Comparison of ENCODE assay signal across 22 cellular contexts in the genomic region with DNA sequence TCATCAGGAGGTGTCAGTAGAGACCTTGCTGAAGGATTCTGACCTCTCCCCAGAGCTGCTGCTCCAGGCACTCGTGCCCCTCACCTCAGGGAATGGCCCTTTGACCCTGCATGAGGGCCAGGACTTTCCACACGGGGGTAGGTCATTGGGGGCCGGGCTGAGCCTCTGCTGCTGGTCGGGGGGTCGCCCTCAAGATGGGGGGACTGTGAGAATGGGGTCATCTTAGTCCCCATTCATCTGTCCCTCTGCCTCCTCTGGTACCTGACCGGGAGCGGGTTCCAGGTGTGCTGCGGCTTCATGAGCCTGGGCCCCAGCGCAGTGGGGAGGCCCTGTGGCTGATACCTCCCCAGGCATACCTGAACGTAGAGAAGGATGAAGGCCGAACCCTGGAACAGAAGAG. TPM values are rescaled to one million over a fixed set of nuclear protein-coding genes. Genes with fewer than 3 reads are reported as not detected.
DNase-seq lines count a peak whose midpoint lies in the region; ATAC-seq, FAIRE-seq and TF ChIP-seq lines count a peak whose summit lies in the region.
"Had no signal": no experiment of that assay in that cellular context is flagged by ENCODE, and none has a peak within 500 bp of the region (broad histone marks: within the 10 kb centered on the region; RNA-seq: fewer than 3 reads in every experiment).

No MANE protein-coding gene starts in this region.

- no peak for ATAC-seq in activated naive CD8-positive, alpha-beta T cell treated with anti-CD3 and anti-CD28 coated beads, Interleukin-2, amount 10 ng/mL, durations not matched to agents 7 days and 5 days (ENCODE audit: low read depth)
- ATAC-seq in upper lobe of right lung (no peak), lower lobe of right lung (no peak)
- ATAC-seq: A549 had no signal

- H2AFZ ChIP-seq in astrocyte (ENCODE audit: low read depth, low read length): no peak overlapping the region

- POLR2A ChIA-PET in activated naive CD8-positive, alpha-beta T cell treated with anti-CD3 and anti-CD28 coated beads, Interleukin-2, amount 10 ng/mL, durations not matched to agents 7 days and 5 days (lab: Charles Lee): interaction anchor here (2.8 kb wide), 1 partner anchor 11 kb away, joined by 9 read pairs; no protein-coding TSS in a partner anchor

- H3K9ac ChIP-seq in astrocyte (ENCODE audit: low read length): no peak overlapping the region
- H3K9ac ChIP-seq in endodermal cell (ENCODE audit: extremely low read depth, low read length, poor library complexity, severe bottlenecking): no peak overlapping the region

- H4K20me1 ChIP-seq in astrocyte (ENCODE audit: insufficient read depth, low read length): no peaks in the 10 kb centered on the region

- H3K4me3 ChIP-seq in astrocyte (ENCODE audit: insufficient read depth, low read depth, low read length) (no peak overlapping the region), endodermal cell (ENCODE audit: low read length) (no peak overlapping the region), upper lobe of right lung (no peak overlapping the region), esophagus muscularis mucosa (no peak overlapping the region), lower lobe of right lung (no peak overlapping the region)
- H3K4me3 ChIP-seq: A549, HAP-1 had no signal

- H3K27me3 Mint-ChIP-seq in activated naive CD8-positive, alpha-beta T cell treated with anti-CD3 and anti-CD28 coated beads, Interleukin-2, amount 10 ng/mL, durations not matched to agents 7 days and 5 days: no peaks in the 10 kb centered on the region
- H3K27me3 Mint-ChIP-seq in activated naive CD8-positive, alpha-beta T cell treated with anti-CD3 and anti-CD28 coated beads for 36 hours: no peaks in the 10 kb centered on the region
- no peaks in the 10 kb centered on the region for H3K27me3 Mint-ChIP-seq in astrocyte (ENCODE audit: low read depth, unreplicated experiment)
- no peaks in the 10 kb centered on the region for H3K27me3 Mint-ChIP-seq in endodermal cell (ENCODE audit: insufficient read depth)
- H3K27me3 Mint-ChIP-seq: CD4-positive, alpha-beta T cell had no signal

- H3K79me2 ChIP-seq in astrocyte (ENCODE audit: insufficient read depth, low read length): no peaks in the 10 kb centered on the region

- no peaks in the 10 kb centered on the region for H3K27me3 ChIP-seq in astrocyte (ENCODE audit: insufficient read depth, low read length)
- no peaks in the 10 kb centered on the region for H3K27me3 ChIP-seq in endodermal cell (ENCODE audit: control insufficient read depth, insufficient read depth, low read length, poor library complexity, severe bottlenecking)
- H3K27me3 ChIP-seq in upper lobe of right lung: no peaks in the 10 kb centered on the region
- no peaks in the 10 kb centered on the region for H3K27me3 ChIP-seq in esophagus muscularis mucosa
- H3K27me3 ChIP-seq in lower lobe of right lung (ENCODE audit: low read depth): no peaks in the 10 kb centered on the region

- no peak for TF ChIP-seq CTCF in astrocyte (IDR thresholded peaks at IDR 0.05; ENCODE audit: insufficient read depth, low read depth, low read length)
- TF ChIP-seq CTCF in endodermal cell (conservative IDR thresholded peaks at IDR 0.05): no peak
- TF ChIP-seq CTCF in upper lobe of right lung (IDR thresholded peaks at IDR 0.05): no peak
- TF ChIP-seq CTCF in esophagus muscularis mucosa (IDR thresholded peaks at IDR 0.05): no peak
- TF ChIP-seq CTCF in lower lobe of right lung (IDR thresholded peaks at IDR 0.05): no peak

- H3K36me3 ChIP-seq in astrocyte (ENCODE audit: insufficient read depth, low read length): peaks cover 5% of the 10 kb centered on the region
- H3K36me3 ChIP-seq in endodermal cell (ENCODE audit: control insufficient read depth, insufficient read depth, low read length): peaks cover 3% of the 10 kb centered on the region
- H3K36me3 ChIP-seq in upper lobe of right lung: peaks cover 42% of the 10 kb centered on the region
- H3K36me3 ChIP-seq in esophagus muscularis mucosa: peaks cover 23 to 68% (median 46%) of the 10 kb centered on the region in 4 donors
- H3K36me3 ChIP-seq in lower lobe of right lung: peaks cover 45% of the 10 kb centered on the region
- H3K36me3 ChIP-seq: HAP-1 had no signal

- H3K4me2 ChIP-seq in astrocyte (ENCODE audit: low read length): no peak overlapping the region
- H3K4me2 ChIP-seq: A549 had no signal

- H3K9me3 ChIP-seq in astrocyte (ENCODE audit: insufficient read depth, low read depth, low read length) (no peaks in the 10 kb centered on the region), endodermal cell (ENCODE audit: control insufficient read depth, low read length) (no peaks in the 10 kb centered on the region), upper lobe of right lung (no peaks in the 10 kb centered on the region), esophagus muscularis mucosa (no peaks in the 10 kb centered on the region), lower lobe of right lung (no peaks in the 10 kb centered on the region)
- H3K9me3 ChIP-seq: A549, HAP-1 had no signal

- H3K36me3 Mint-ChIP-seq in activated naive CD8-positive, alpha-beta T cell treated with anti-CD3 and anti-CD28 coated beads, Interleukin-2, amount 10 ng/mL, durations not matched to agents 7 days and 5 days: peaks cover 10% of the 10 kb centered on the region
- H3K36me3 Mint-ChIP-seq in activated naive CD8-positive, alpha-beta T cell treated with anti-CD3 and anti-CD28 coated beads for 36 hours: peaks cover 5% of the 10 kb centered on the region
- H3K36me3 Mint-ChIP-seq in astrocyte (ENCODE audit: low read depth, unreplicated experiment) (peaks cover 34% of the 10 kb centered on the region), endodermal cell (ENCODE audit: low read depth) (peaks cover 10% of the 10 kb centered on the region)

- H3K4me1 Mint-ChIP-seq in activated naive CD8-positive, alpha-beta T cell treated with anti-CD3 and anti-CD28 coated beads, Interleukin-2, amount 10 ng/mL, durations not matched to agents 7 days and 5 days: peaks cover 2% of the 10 kb centered on the region
- H3K4me1 Mint-ChIP-seq in activated naive CD8-positive, alpha-beta T cell treated with anti-CD3 and anti-CD28 coated beads for 36 hours: no peaks in the 10 kb centered on the region
- H3K4me1 Mint-ChIP-seq in astrocyte (ENCODE audit: low read depth, unreplicated experiment) (no peaks in the 10 kb centered on the region), endodermal cell (no peaks in the 10 kb centered on the region)

- no peaks in the 10 kb centered on the region for H3K9me3 Mint-ChIP-seq in activated naive CD8-positive, alpha-beta T cell treated with anti-CD3 and anti-CD28 coated beads, Interleukin-2, amount 10 ng/mL, durations not matched to agents 7 days and 5 days
- H3K9me3 Mint-ChIP-seq in activated naive CD8-positive, alpha-beta T cell treated with anti-CD3 and anti-CD28 coated beads for 36 hours: no peaks in the 10 kb centered on the region
- H3K9me3 Mint-ChIP-seq in astrocyte (ENCODE audit: unreplicated experiment) (peaks cover 2% of the 10 kb centered on the region), endodermal cell (no peaks in the 10 kb centered on the region)
- H3K9me3 Mint-ChIP-seq: CD4-positive, alpha-beta T cell had no signal

- TF ChIP-seq POLR2A in esophagus muscularis mucosa (IDR thresholded peaks at IDR 0.05; ENCODE audit: low read depth): no peak

- H3K27ac ChIP-seq in astrocyte (ENCODE audit: low read depth, low read length) (no peak overlapping the region), endodermal cell (ENCODE audit: low read depth, low read length) (no peak overlapping the region), upper lobe of right lung (no peak overlapping the region), esophagus muscularis mucosa (replicated peaks in 1 of 4) (no peak overlapping the region), lower lobe of right lung (no peak overlapping the region)
- H3K27ac ChIP-seq: 22Rv1, A549, C4-2B had no signal

- no peak overlapping the region for H3K27ac Mint-ChIP-seq in activated naive CD8-positive, alpha-beta T cell treated with anti-CD3 and anti-CD28 coated beads, Interleukin-2, amount 10 ng/mL, durations not matched to agents 7 days and 5 days
- no peak overlapping the region for H3K27ac Mint-ChIP-seq in activated naive CD8-positive, alpha-beta T cell treated with anti-CD3 and anti-CD28 coated beads for 36 hours
- H3K27ac Mint-ChIP-seq in astrocyte (ENCODE audit: unreplicated experiment) (no peak overlapping the region), endodermal cell (peak overlapping the region; percentile 11)
- H3K27ac Mint-ChIP-seq: CD4-positive, alpha-beta T cell had no signal

- 87 to 91% methylated on average over 5 to 11 of the region's 11 CpGs for WGBS in endodermal cell (ENCODE audit: insufficient coverage in 1 of 2, insufficient read length in 1 of 2), 2 experiments
- WGBS in esophagus muscularis mucosa: 86% methylated on average over 10 of the region's 11 CpGs

- no peak overlapping the region for H3K4me3 Mint-ChIP-seq in activated naive CD8-positive, alpha-beta T cell treated with anti-CD3 and anti-CD28 coated beads, Interleukin-2, amount 10 ng/mL, durations not matched to agents 7 days and 5 days
- no peak overlapping the region for H3K4me3 Mint-ChIP-seq in activated naive CD8-positive, alpha-beta T cell treated with anti-CD3 and anti-CD28 coated beads for 36 hours
- H3K4me3 Mint-ChIP-seq in astrocyte (ENCODE audit: unreplicated experiment) (peak overlapping the region; percentile 60), endodermal cell (no peak overlapping the region)
- H3K4me3 Mint-ChIP-seq: CD4-positive, alpha-beta T cell had no signal

- no peak for TF ChIP-seq EP300 in esophagus muscularis mucosa (IDR thresholded peaks at IDR 0.05)

- H3K4me1 ChIP-seq in astrocyte (ENCODE audit: insufficient read depth, low read length) (no peaks in the 10 kb centered on the region), endodermal cell (ENCODE audit: control insufficient read depth, insufficient read depth, low read length) (no peaks in the 10 kb centered on the region), upper lobe of right lung (no peaks in the 10 kb centered on the region), esophagus muscularis mucosa (no peaks in the 10 kb centered on the region), lower lobe of right lung (no peaks in the 10 kb centered on the region)
- H3K4me1 ChIP-seq: A549 had no signal

- no peak for FAIRE-seq in astrocyte (lab: Jason Lieb, UNC)
- FAIRE-seq: A549, GM12892, GM18507 had no signal

- peak; percentile 20 for DNase-seq in activated naive CD8-positive, alpha-beta T cell treated with anti-CD3 and anti-CD28 coated beads, Interleukin-2, amount 10 ng/mL, durations not matched to agents 7 days and 5 days
- DNase-seq in activated naive CD8-positive, alpha-beta T cell treated with anti-CD3 and anti-CD28 coated beads for 36 hours: no peak
- no peak for DNase-seq in astrocyte (ENCODE audit: low read depth)
- DNase-seq in endodermal cell: no peak
- peak; percentile 40 for DNase-seq in upper lobe of right lung
- DNase-seq in activated CD4-positive, alpha-beta T cell treated with anti-CD3 and anti-CD28 coated beads for 4 hours: no peak
- no peak for DNase-seq in esophagus muscularis mucosa (ENCODE audit: extremely low spot score)
- no peak for DNase-seq in lower lobe of right lung
- DNase-seq: AML-193; CD4-positive, alpha-beta T cell; DMS153; DMS79; GDM1; GOT3 had no signal

- intact Hi-C loops in upper lobe of right lung (cut with DNase I): no loop called here
- intact Hi-C loops in esophagus muscularis mucosa (cut with DNase I): no loop called here
- intact Hi-C loops in lower lobe of right lung (cut with DNase I): no loop called here

RNA-seq across cellular contexts. Expression of gene DNPH1, which starts 15.8 kb away (rescaled TPM):
- total RNA-seq in activated naive CD8-positive, alpha-beta T cell treated with anti-CD3 and anti-CD28 coated beads, Interleukin-2, amount 10 ng/mL, durations not matched to agents 7 days and 5 days: 10 to 100 TPM; 42.2 to 43.7 TPM
- total RNA-seq in activated naive CD8-positive, alpha-beta T cell treated with anti-CD3 and anti-CD28 coated beads for 36 hours: 10 to 100 TPM; 55.8 to 56.1 TPM
- 15.1 and 17.6 TPM in 2 replicates for total RNA-seq in astrocyte
- 10 to 100 TPM; 48.2 to 66.5 TPM for total RNA-seq in endodermal cell
- 64.4 TPM for polyA plus RNA-seq in endodermal cell (2013, experiment 1 of 2)
- 61.0 TPM for polyA plus RNA-seq in endodermal cell (2013, experiment 2 of 2)
- 27.6 TPM for total RNA-seq in upper lobe of right lung
- total RNA-seq in esophagus muscularis mucosa: 10 to 100 TPM; 60.5 to 70.2 (median 65.3) TPM
- total RNA-seq in lower lobe of right lung: 24.0 TPM

RNA-seq across cellular contexts. Expression of gene TTBK1, which starts 29.9 kb away (rescaled TPM):
- not detected for total RNA-seq in activated naive CD8-positive, alpha-beta T cell treated with anti-CD3 and anti-CD28 coated beads, Interleukin-2, amount 10 ng/mL, durations not matched to agents 7 days and 5 days
- under 1 TPM; 0.12 to 0.14 TPM for total RNA-seq in activated naive CD8-positive, alpha-beta T cell treated with anti-CD3 and anti-CD28 coated beads for 36 hours
- 0.14 TPM in 1 of 2 replicates, not detected in the other for total RNA-seq in astrocyte
- under 1 TPM; 0.62 TPM for total RNA-seq in endodermal cell
- polyA plus RNA-seq in endodermal cell (2013, experiment 1 of 2): 2.1 TPM
- polyA plus RNA-seq in endodermal cell (2013, experiment 2 of 2): 1.6 TPM
- total RNA-seq in upper lobe of right lung: 0.17 TPM
- under 1 TPM; under 0.01 to 0.29 (median 0.03) TPM for total RNA-seq in esophagus muscularis mucosa
- 0.09 TPM for total RNA-seq in lower lobe of right lung
- total RNA-seq: CD4-positive, alpha-beta T cell; Daoy had no signal
- polyA plus RNA-seq: BJ had no signal

RNA-seq across cellular contexts. Expression of gene CUL9, which starts 31.4 kb away (rescaled TPM):
- total RNA-seq in activated naive CD8-positive, alpha-beta T cell treated with anti-CD3 and anti-CD28 coated beads, Interleukin-2, amount 10 ng/mL, durations not matched to agents 7 days and 5 days: 10 to 100 TPM; 75.1 to 80.8 TPM
- 10 to 100 TPM; 31.3 to 31.5 TPM for total RNA-seq in activated naive CD8-positive, alpha-beta T cell treated with anti-CD3 and anti-CD28 coated beads for 36 hours
- total RNA-seq in astrocyte (11.1 TPM in 2 replicates), endodermal cell (10 to 100 TPM; 30.3 to 34.1 TPM), upper lobe of right lung (37.4 TPM), esophagus muscularis mucosa (10 to 100 TPM; 21.5 to 46.6 (median 33.6) TPM), lower lobe of right lung (41.8 TPM)
- polyA plus RNA-seq in endodermal cell (2013, experiment 1 of 2): 27.8 TPM
- polyA plus RNA-seq in endodermal cell (2013, experiment 2 of 2): 26.6 TPM

RNA-seq across cellular contexts. Expression of gene SRF, which starts 42.4 kb away (rescaled TPM):
- total RNA-seq in activated naive CD8-positive, alpha-beta T cell treated with anti-CD3 and anti-CD28 coated beads, Interleukin-2, amount 10 ng/mL, durations not matched to agents 7 days and 5 days: 10 to 100 TPM; 34.4 to 36.0 TPM
- total RNA-seq in activated naive CD8-positive, alpha-beta T cell treated with anti-CD3 and anti-CD28 coated beads for 36 hours: 10 to 100 TPM; 49.1 to 49.9 TPM
- 53.5 and 54.9 TPM in 2 replicates for total RNA-seq in astrocyte
- 10 to 100 TPM; 32.7 to 44.2 TPM for total RNA-seq in endodermal cell
- polyA plus RNA-seq in endodermal cell (2013, experiment 1 of 2): 37.7 TPM
- 35.2 TPM for polyA plus RNA-seq in endodermal cell (2013, experiment 2 of 2)
- 33.6 TPM for total RNA-seq in upper lobe of right lung
- total RNA-seq in esophagus muscularis mucosa: 100 to 1,000 TPM; 111 to 183 (median 153) TPM
- 29.2 TPM for total RNA-seq in lower lobe of right lung

Comparison
In these comparisons a context has a peak if more than half of its experiments do, and no peak if none do; other contexts are left out.
1. DNase-seq: peak in activated naive CD8-positive, alpha-beta T cell treated with anti-CD3 and anti-CD28 coated beads, Interleukin-2, amount 10 ng/mL, durations not matched to agents 7 days and 5 days (single experiment) and upper lobe of right lung (single experiment); none in activated naive CD8-positive, alpha-beta T cell treated with anti-CD3 and anti-CD28 coated beads for 36 hours (single experiment), astrocyte (single experiment), endodermal cell (single experiment), activated CD4-positive, alpha-beta T cell treated with anti-CD3 and anti-CD28 coated beads for 4 hours (0 of 2), esophagus muscularis mucosa (single experiment) and lower lobe of right lung (single experiment).